Comparison of ENCODE assay signal across 9 cellular contexts in genomic region chr10:110863956-110864355, GRCh38. TPM values are rescaled to one million over a fixed set of nuclear protein-coding genes. Genes with fewer than 3 reads are reported as not detected.
DNase-seq lines count a peak whose midpoint lies in the region; ATAC-seq and TF ChIP-seq lines count a peak whose summit lies in the region.
"Had no signal": no experiment of that assay in that cellular context is flagged by ENCODE, and none has a peak within 500 bp of the region (broad histone marks: within the 10 kb centered on the region; RNA-seq: fewer than 3 reads in every experiment).

No MANE protein-coding gene starts in this region.

- H3K4me3 ChIP-seq in heart left ventricle (no peak overlapping the region), urinary bladder (ENCODE audit: low read depth, low read length) (no peak overlapping the region)
- peak overlapping the region; percentile 46 for H3K4me3 ChIP-seq in naive thymus-derived CD4-positive, alpha-beta T cell (ENCODE audit: low read length)
- H3K4me3 ChIP-seq: pancreas had no signal

- intact Hi-C loops in heart left ventricle (cut with DNase I) (loop anchor here in 1 of 10 donors (10.0 kb wide), 1 partner anchor 59 kb away; no protein-coding TSS in a partner anchor), left cardiac atrium (cut with DNase I) (no loop called here)
- intact Hi-C loops in naive thymus-derived CD4-positive, alpha-beta T cell (cut with micrococcal nuclease): loop anchor here (1.0 to 10.0 kb wide), 13 partner anchors 8 to 939 kb away; partner anchors contain the start of genes BBIP1 (in 2 of the 2), SHOC2 (in 2 of the 2), ADD3 (in 1 of the 2) and DUSP5 (in 1 of the 2)

- no peaks in the 10 kb centered on the region for H3K36me3 ChIP-seq in heart left ventricle
- H3K36me3 ChIP-seq in naive thymus-derived CD4-positive, alpha-beta T cell (ENCODE audit: control insufficient read depth in 2 of 3, insufficient read depth in 3 of 3, low read length in 3 of 3): no peaks in the 10 kb centered on the region
- H3K36me3 ChIP-seq in urinary bladder (ENCODE audit: insufficient read depth): no peaks in the 10 kb centered on the region
- H3K36me3 ChIP-seq: pancreas had no signal

- peaks cover 99% of the 10 kb centered on the region for H3K4me1 Mint-ChIP-seq in activated naive CD8-positive, alpha-beta T cell treated with anti-CD3 and anti-CD28 coated beads, Interleukin-2, amount 50 U/mL, for 24 hours
- H3K4me1 Mint-ChIP-seq in naive thymus-derived CD4-positive, alpha-beta T cell: peaks cover 78 to 100% (median 96%) of the 10 kb centered on the region in 7 donors

- no peak overlapping the region for H3K4me3 Mint-ChIP-seq in activated naive CD8-positive, alpha-beta T cell treated with anti-CD3 and anti-CD28 coated beads, Interleukin-2, amount 50 U/mL, for 24 hours
- peak overlapping the region; percentile 54 to 88 (median 79) for H3K4me3 Mint-ChIP-seq in naive thymus-derived CD4-positive, alpha-beta T cell

- no peaks in the 10 kb centered on the region for H3K27me3 Mint-ChIP-seq in activated naive CD8-positive, alpha-beta T cell treated with anti-CD3 and anti-CD28 coated beads, Interleukin-2, amount 50 U/mL, for 24 hours
- H3K27me3 Mint-ChIP-seq in naive thymus-derived CD4-positive, alpha-beta T cell: no peaks in the 10 kb centered on the region

- H3K4me1 ChIP-seq in heart left ventricle (peaks cover 0 to 99% (median 22%) of the 10 kb centered on the region in 12 donors), urinary bladder (ENCODE audit: insufficient read depth) (no peaks in the 10 kb centered on the region)
- peaks cover 97 to 98% of the 10 kb centered on the region in 2 donors for H3K4me1 ChIP-seq in naive thymus-derived CD4-positive, alpha-beta T cell (ENCODE audit: control insufficient read depth in 2 of 2, insufficient read depth in 2 of 2, low read length in 2 of 2)

- DNase-seq in heart left ventricle: no peak
- DNase-seq in left cardiac atrium: no peak
- DNase-seq in activated naive CD8-positive, alpha-beta T cell treated with anti-CD3 and anti-CD28 coated beads, Interleukin-2, amount 50 U/mL, for 24 hours: no peak
- no peak for DNase-seq in naive thymus-derived CD4-positive, alpha-beta T cell
- DNase-seq in NCI-H1105 treated with DMSO at 0.1 percent for 48 hours (lab: John Stamatoyannopoulos, UW): no peak
- no peak for DNase-seq in left lobe of liver (ENCODE audit: low spot score)
- no peak for DNase-seq in KBM-7

- no peak for ATAC-seq in heart left ventricle
- no peak for ATAC-seq in left cardiac atrium
- no peak for ATAC-seq in activated naive CD8-positive, alpha-beta T cell treated with anti-CD3 and anti-CD28 coated beads, Interleukin-2, amount 50 U/mL, for 24 hours
- ATAC-seq in naive thymus-derived CD4-positive, alpha-beta T cell: no peak
- no peak for ATAC-seq in left lobe of liver

- H3K27ac ChIP-seq in heart left ventricle: peak overlapping the region in 7 of 12 donors; percentile 5 to 99 (median 56)
- H3K27ac ChIP-seq in naive thymus-derived CD4-positive, alpha-beta T cell (ENCODE audit: low read depth, low read length): peak overlapping the region; percentile 100
- peak overlapping the region; percentile 82 for H3K27ac ChIP-seq in urinary bladder (ENCODE audit: low read depth)

- H3K36me3 Mint-ChIP-seq in activated naive CD8-positive, alpha-beta T cell treated with anti-CD3 and anti-CD28 coated beads, Interleukin-2, amount 50 U/mL, for 24 hours (ENCODE audit: low read depth): no peaks in the 10 kb centered on the region
- peaks cover 0 to 10% (median 0%) of the 10 kb centered on the region in 5 donors for H3K36me3 Mint-ChIP-seq in naive thymus-derived CD4-positive, alpha-beta T cell

- CTCF ChIA-PET in naive thymus-derived CD4-positive, alpha-beta T cell (lab: Charles Lee): interaction anchor here (0.9 to 1.7 kb wide), 6 partner anchors 9 to 116 kb away, joined by 4 to 8 read pairs (median 6); no protein-coding TSS in a partner anchor

- peak overlapping the region; percentile 91 for H3K27ac Mint-ChIP-seq in activated naive CD8-positive, alpha-beta T cell treated with anti-CD3 and anti-CD28 coated beads, Interleukin-2, amount 50 U/mL, for 24 hours
- peak overlapping the region; percentile 92 to 100 (median 99) for H3K27ac Mint-ChIP-seq in naive thymus-derived CD4-positive, alpha-beta T cell

- POLR2A ChIA-PET in naive thymus-derived CD4-positive, alpha-beta T cell (lab: Charles Lee): interaction anchor here (0.7 to 3.2 kb wide), 11 partner anchors 9 to 56 kb away, joined by 3 to 22 read pairs (median 4); no protein-coding TSS in a partner anchor

- H3K9me3 Mint-ChIP-seq in activated naive CD8-positive, alpha-beta T cell treated with anti-CD3 and anti-CD28 coated beads, Interleukin-2, amount 50 U/mL, for 24 hours: no peaks in the 10 kb centered on the region
- peaks cover 0 to 5% (median 0%) of the 10 kb centered on the region in 11 donors for H3K9me3 Mint-ChIP-seq in naive thymus-derived CD4-positive, alpha-beta T cell

- in situ Hi-C loops in KBM-7 (cut with MboI; ENCODE audit: low pct_unique_long_range_greater_than_20kb, low sequenced_read_pairs): no loop called here

- no peaks in the 10 kb centered on the region for H3K9me3 ChIP-seq in heart left ventricle
- no peaks in the 10 kb centered on the region for H3K9me3 ChIP-seq in naive thymus-derived CD4-positive, alpha-beta T cell (ENCODE audit: control insufficient read depth in 2 of 3, low read length in 3 of 3)
- H3K9me3 ChIP-seq: pancreas had no signal

- WGBS in heart left ventricle, 4 donors: 93 to 100% (median 98%) methylated on average over 2 of the region's 2 CpGs
- WGBS in urinary bladder: 81% methylated on average over 2 of the region's 2 CpGs

- TF ChIP-seq CTCF in heart left ventricle (IDR thresholded peaks at IDR 0.05): no peak

- H3K27me3 ChIP-seq in heart left ventricle: no peaks in the 10 kb centered on the region
- H3K27me3 ChIP-seq in naive thymus-derived CD4-positive, alpha-beta T cell (ENCODE audit: control insufficient read depth in 2 of 2, insufficient read depth in 2 of 2, low read length in 2 of 2): no peaks in the 10 kb centered on the region
- H3K27me3 ChIP-seq: pancreas had no signal

- no peak for TF ChIP-seq POLR2A in heart left ventricle (IDR thresholded peaks at IDR 0.05)

RNA-seq across cellular contexts. Expression of gene PDCD4, which starts 7.8 kb away (rescaled TPM):
- total RNA-seq in heart left ventricle: 10 to 100 TPM; 21.7 to 73.2 (median 44.1) TPM
- polyA plus RNA-seq in heart left ventricle: 10 to 100 TPM; 18.2 to 30.1 TPM
- 10 to 100 TPM; 46.7 to 71.2 TPM for total RNA-seq in left cardiac atrium
- 100 to 1,000 TPM in 4 of 5 experiments, 10 to 100 TPM in 1; 93.7 to 283 (median 223) TPM for total RNA-seq in naive thymus-derived CD4-positive, alpha-beta T cell
- polyA plus RNA-seq in naive thymus-derived CD4-positive, alpha-beta T cell: 100 to 1,000 TPM; 253 to 295 TPM
- 148 TPM for total RNA-seq in urinary bladder
- 81.0 TPM for polyA plus RNA-seq in urinary bladder
- total RNA-seq in left lobe of liver: 30.3 TPM

RNA-seq across cellular contexts. Expression of gene BBIP1, which starts 55.0 kb away (rescaled TPM):
- total RNA-seq in heart left ventricle: 10 to 100 TPM; 19.3 to 32.4 (median 25.2) TPM
- 10 to 100 TPM; 26.6 to 29.5 TPM for polyA plus RNA-seq in heart left ventricle
- total RNA-seq in left cardiac atrium: 10 to 100 TPM; 22.8 to 25.5 TPM
- total RNA-seq in naive thymus-derived CD4-positive, alpha-beta T cell: 10 to 100 TPM; 22.2 to 64.2 (median 44.6) TPM
- 10 to 100 TPM; 31.5 to 32.5 TPM for polyA plus RNA-seq in naive thymus-derived CD4-positive, alpha-beta T cell
- total RNA-seq in urinary bladder: 57.9 TPM
- polyA plus RNA-seq in urinary bladder: 28.7 TPM
- total RNA-seq in left lobe of liver: 11.1 TPM

RNA-seq across cellular contexts. Expression of gene SHOC2, which starts 55.4 kb away (rescaled TPM):
- total RNA-seq in heart left ventricle (10 to 100 TPM; 31.0 to 58.4 (median 45.4) TPM), left cardiac atrium (10 to 100 TPM; 43.0 to 49.4 TPM), urinary bladder (109 TPM), left lobe of liver (20.3 TPM)
- polyA plus RNA-seq in heart left ventricle (10 to 100 TPM; 17.9 to 31.6 TPM), urinary bladder (25.7 TPM)
- 10 to 100 TPM; 48.2 to 71.7 (median 60.6) TPM for total RNA-seq in naive thymus-derived CD4-positive, alpha-beta T cell
- polyA plus RNA-seq in naive thymus-derived CD4-positive, alpha-beta T cell: 10 to 100 TPM; 51.6 to 60.2 TPM

Comparison
In these comparisons a context has a peak if more than half of its experiments do, and no peak if none do; other contexts are left out.
1. intact Hi-C loops: an anchor here in naive thymus-derived CD4-positive, alpha-beta T cell (1.0 to 10.0 kb wide); none called in left cardiac atrium.